ENCODE assay signal across 1 cellular context in genomic region chr21:45443595-45444181, GRCh38.
TF ChIP-seq lines count a peak whose summit lies in the region.

No MANE protein-coding gene starts in this region.

TF ChIP-seq in H1, 55 proteins besides CTCF, POLR2A, EP300 and RAD21:
- no peak for TF ChIP-seq RBBP5 (IDR thresholded peaks at IDR 0.05; ENCODE audit: borderline replicate concordance, low read depth, low read length)
- TF ChIP-seq RFX5 (IDR thresholded peaks at IDR 0.05; ENCODE audit: borderline replicate concordance, low read depth, low read length) = no peak
- TF ChIP-seq CEBPB (IDR thresholded peaks at IDR 0.05; ENCODE audit: low read depth, low read length) = no peak
- TF ChIP-seq SP2 (IDR thresholded peaks at IDR 0.05; ENCODE audit: low read length) = no peak
- TF ChIP-seq POU5F1 (IDR thresholded peaks at IDR 0.05; ENCODE audit: low read depth, low read length) = no peak
- 0 out of 2 replicates have a peak, but pooled peaks have one; percentile 20 for TF ChIP-seq EGR1 (IDR thresholded peaks at IDR 0.05; ENCODE audit: borderline replicate concordance, low read depth, low read length)
- TF ChIP-seq SP4 (IDR thresholded peaks at IDR 0.05; ENCODE audit: low read length) = no peak
- no peak for TF ChIP-seq SUZ12 (IDR thresholded peaks at IDR 0.05; ENCODE audit: low read length)
TF ChIP-seq in H1: peak in this region for 1.
